In the genomic region with DNA sequence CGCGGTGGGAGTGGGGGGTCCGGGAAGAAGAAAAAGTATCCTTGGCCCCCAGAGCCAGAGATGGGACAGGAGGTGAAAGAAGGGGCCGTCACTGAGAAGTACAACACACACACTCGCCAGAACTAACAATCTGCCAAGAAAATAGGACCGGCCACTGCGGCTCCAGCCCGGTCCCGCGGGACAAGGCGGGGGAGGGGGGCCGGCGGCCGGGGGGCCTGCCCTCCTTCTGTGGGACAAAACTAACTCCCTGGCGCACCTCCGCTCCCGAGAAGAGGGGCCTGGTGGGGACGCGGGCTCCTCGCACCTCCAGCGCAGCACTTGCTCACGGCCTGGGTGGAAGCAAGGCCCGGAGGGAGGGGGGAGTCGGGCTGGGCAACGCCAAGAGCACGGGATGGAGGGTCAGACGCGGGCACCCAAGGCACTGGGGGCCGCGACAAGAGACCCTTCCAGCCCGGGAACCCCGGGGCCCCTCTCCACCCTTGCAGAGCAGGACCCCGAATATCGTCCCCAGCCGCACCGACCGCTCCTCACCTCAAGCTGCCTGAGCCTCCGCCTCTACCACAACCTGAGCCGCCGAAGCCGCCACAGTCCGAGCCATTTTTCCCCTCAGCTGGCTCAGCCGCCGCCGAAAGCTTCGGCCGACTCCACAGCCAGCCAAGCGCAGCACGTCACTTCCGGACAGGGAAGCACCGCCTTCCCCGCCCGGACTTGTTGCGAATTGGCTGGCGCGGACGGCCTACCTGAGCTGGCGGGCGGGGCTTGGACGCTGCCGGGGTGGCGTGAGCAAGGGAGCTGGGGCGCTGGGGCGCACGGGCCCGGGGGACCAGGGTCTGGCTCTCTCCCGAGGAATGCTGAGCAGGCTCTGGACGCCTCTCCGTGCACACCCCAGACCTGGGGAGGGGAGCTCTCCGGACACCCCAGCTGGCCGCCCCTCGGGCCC, we compare ENCODE assay signal across 1 cellular context.
A peak's percentile ranks its signal among the peaks of the same experiment; 100 is the strongest.
TF ChIP-seq lines count a peak whose summit lies in the region.

A gene with protein sequence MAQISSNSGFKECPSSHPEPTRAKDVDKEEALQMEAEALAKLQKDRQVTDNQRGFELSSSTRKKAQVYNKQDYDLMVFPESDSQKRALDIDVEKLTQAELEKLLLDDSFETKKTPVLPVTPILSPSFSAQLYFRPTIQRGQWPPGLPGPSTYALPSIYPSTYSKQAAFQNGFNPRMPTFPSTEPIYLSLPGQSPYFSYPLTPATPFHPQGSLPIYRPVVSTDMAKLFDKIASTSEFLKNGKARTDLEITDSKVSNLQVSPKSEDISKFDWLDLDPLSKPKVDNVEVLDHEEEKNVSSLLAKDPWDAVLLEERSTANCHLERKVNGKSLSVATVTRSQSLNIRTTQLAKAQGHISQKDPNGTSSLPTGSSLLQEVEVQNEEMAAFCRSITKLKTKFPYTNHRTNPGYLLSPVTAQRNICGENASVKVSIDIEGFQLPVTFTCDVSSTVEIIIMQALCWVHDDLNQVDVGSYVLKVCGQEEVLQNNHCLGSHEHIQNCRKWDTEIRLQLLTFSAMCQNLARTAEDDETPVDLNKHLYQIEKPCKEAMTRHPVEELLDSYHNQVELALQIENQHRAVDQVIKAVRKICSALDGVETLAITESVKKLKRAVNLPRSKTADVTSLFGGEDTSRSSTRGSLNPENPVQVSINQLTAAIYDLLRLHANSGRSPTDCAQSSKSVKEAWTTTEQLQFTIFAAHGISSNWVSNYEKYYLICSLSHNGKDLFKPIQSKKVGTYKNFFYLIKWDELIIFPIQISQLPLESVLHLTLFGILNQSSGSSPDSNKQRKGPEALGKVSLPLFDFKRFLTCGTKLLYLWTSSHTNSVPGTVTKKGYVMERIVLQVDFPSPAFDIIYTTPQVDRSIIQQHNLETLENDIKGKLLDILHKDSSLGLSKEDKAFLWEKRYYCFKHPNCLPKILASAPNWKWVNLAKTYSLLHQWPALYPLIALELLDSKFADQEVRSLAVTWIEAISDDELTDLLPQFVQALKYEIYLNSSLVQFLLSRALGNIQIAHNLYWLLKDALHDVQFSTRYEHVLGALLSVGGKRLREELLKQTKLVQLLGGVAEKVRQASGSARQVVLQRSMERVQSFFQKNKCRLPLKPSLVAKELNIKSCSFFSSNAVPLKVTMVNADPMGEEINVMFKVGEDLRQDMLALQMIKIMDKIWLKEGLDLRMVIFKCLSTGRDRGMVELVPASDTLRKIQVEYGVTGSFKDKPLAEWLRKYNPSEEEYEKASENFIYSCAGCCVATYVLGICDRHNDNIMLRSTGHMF (N-terminal part only) (minus strand): TSS at position 670 of the 940 bp plus-strand sequence. CDS start 38,245 bp downstream, outside the sequence.

TF ChIP-seq in HepG2, 621 proteins besides CTCF, POLR2A, EP300 and RAD21 (continued from another document):
- TF ChIP-seq, protein P1, sequence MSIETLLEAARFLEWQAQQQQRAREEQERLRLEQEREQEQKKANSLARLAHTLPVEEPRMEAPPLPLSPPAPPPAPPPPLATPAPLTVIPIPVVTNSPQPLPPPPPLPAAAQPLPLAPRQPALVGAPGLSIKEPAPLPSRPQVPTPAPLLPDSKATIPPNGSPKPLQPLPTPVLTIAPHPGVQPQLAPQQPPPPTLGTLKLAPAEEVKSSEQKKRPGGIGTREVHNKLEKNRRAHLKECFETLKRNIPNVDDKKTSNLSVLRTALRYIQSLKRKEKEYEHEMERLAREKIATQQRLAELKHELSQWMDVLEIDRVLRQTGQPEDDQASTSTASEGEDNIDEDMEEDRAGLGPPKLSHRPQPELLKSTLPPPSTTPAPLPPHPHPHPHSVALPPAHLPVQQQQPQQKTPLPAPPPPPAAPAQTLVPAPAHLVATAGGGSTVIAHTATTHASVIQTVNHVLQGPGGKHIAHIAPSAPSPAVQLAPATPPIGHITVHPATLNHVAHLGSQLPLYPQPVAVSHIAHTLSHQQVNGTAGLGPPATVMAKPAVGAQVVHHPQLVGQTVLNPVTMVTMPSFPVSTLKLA (IDR thresholded peaks at IDR 0.05): peak; percentile 10; the same call in 1 of the 2 replicates
- TF ChIP-seq JUN (CRISPR knock-in tag; IDR thresholded peaks at IDR 0.05) (0 out of 2 replicates have a peak, but pooled peaks have one; percentile 13), RXRA (CRISPR knock-in tag; IDR thresholded peaks at IDR 0.05) (peak; percentile 81), RCOR2 (CRISPR knock-in tag; IDR thresholded peaks at IDR 0.05) (no peak), ZNF10 (CRISPR knock-in tag; IDR thresholded peaks at IDR 0.05; ENCODE audit: borderline replicate concordance, low read depth) (no peak), ZFP37 (CRISPR knock-in tag; IDR thresholded peaks at IDR 0.05; ENCODE audit: borderline replicate concordance) (no peak), SP140L (CRISPR knock-in tag; IDR thresholded peaks at IDR 0.05; ENCODE audit: borderline replicate concordance) (no peak), KLF12 (CRISPR knock-in tag; IDR thresholded peaks at IDR 0.05; ENCODE audit: borderline replicate concordance) (no peak), PAF1 (CRISPR knock-in tag; IDR thresholded peaks at IDR 0.05) (no peak), ZMYM4 (CRISPR knock-in tag; IDR thresholded peaks at IDR 0.05) (peak; percentile 55), POLR2G (IDR thresholded peaks at IDR 0.05; ENCODE audit: low read depth, low read length) (peak; percentile 97), ZNF124 (CRISPR knock-in tag; IDR thresholded peaks at IDR 0.05) (no peak), ESRRA (CRISPR knock-in tag; IDR thresholded peaks at IDR 0.05; ENCODE audit: low read depth) (no peak), ATRX (CRISPR knock-in tag; IDR thresholded peaks at IDR 0.05; ENCODE audit: borderline replicate concordance) (no peak), HNRNPL (IDR thresholded peaks at IDR 0.05; ENCODE audit: low read depth, low read length) (no peak), ZNF567 (CRISPR knock-in tag; IDR thresholded peaks at IDR 0.05; ENCODE audit: borderline replicate concordance) (no peak), NFYB (CRISPR knock-in tag; IDR thresholded peaks at IDR 0.05) (peak; percentile 80), ZNF790 (CRISPR knock-in tag; IDR thresholded peaks at IDR 0.05; ENCODE audit: borderline replicate concordance) (0 out of 2 replicates have a peak, but pooled peaks have one; percentile 74)
- TF ChIP-seq, protein P2, sequence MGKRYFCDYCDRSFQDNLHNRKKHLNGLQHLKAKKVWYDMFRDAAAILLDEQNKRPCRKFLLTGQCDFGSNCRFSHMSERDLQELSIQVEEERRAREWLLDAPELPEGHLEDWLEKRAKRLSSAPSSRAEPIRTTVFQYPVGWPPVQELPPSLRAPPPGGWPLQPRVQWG (CRISPR knock-in tag; IDR thresholded peaks at IDR 0.05; ENCODE audit: borderline replicate concordance, low read depth): no peak
- TF ChIP-seq, protein P3, sequence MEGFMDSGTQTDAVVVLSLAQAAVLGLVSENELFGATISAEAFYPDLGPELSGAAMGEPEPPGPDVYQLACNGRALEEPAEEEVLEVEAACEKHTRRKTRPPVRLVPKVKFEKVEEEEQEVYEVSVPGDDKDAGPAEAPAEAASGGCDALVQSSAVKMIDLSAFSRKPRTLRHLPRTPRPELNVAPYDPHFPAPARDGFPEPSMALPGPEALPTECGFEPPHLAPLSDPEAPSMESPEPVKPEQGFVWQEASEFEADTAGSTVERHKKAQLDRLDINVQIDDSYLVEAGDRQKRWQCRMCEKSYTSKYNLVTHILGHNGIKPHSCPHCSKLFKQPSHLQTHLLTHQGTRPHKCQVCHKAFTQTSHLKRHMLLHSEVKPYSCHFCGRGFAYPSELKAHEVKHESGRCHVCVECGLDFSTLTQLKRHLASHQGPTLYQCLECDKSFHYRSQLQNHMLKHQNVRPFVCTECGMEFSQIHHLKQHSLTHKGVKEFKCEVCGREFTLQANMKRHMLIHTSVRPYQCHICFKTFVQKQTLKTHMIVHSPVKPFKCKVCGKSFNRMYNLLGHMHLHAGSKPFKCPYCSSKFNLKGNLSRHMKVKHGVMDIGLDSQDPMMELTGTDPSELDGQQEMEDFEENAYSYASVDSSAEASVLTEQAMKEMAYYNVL (CRISPR knock-in tag; IDR thresholded peaks at IDR 0.05; ENCODE audit: borderline replicate concordance): no peak; the same call in 1 of the 2 replicates
- TF ChIP-seq, protein P4, sequence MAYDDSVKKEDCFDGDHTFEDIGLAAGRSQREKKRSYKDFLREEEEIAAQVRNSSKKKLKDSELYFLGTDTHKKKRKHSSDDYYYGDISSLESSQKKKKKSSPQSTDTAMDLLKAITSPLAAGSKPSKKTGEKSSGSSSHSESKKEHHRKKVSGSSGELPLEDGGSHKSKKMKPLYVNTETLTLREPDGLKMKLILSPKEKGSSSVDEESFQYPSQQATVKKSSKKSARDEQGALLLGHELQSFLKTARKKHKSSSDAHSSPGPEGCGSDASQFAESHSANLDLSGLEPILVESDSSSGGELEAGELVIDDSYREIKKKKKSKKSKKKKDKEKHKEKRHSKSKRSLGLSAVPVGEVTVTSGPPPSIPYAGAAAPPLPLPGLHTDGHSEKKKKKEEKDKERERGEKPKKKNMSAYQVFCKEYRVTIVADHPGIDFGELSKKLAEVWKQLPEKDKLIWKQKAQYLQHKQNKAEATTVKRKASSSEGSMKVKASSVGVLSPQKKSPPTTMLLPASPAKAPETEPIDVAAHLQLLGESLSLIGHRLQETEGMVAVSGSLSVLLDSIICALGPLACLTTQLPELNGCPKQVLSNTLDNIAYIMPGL (CRISPR knock-in tag; IDR thresholded peaks at IDR 0.05; ENCODE audit: borderline replicate concordance in 1 of 2, low read depth in 1 of 2): peak; percentile 71 to 93; a peak in 3 of 4 replicates
- TF ChIP-seq, protein P5, sequence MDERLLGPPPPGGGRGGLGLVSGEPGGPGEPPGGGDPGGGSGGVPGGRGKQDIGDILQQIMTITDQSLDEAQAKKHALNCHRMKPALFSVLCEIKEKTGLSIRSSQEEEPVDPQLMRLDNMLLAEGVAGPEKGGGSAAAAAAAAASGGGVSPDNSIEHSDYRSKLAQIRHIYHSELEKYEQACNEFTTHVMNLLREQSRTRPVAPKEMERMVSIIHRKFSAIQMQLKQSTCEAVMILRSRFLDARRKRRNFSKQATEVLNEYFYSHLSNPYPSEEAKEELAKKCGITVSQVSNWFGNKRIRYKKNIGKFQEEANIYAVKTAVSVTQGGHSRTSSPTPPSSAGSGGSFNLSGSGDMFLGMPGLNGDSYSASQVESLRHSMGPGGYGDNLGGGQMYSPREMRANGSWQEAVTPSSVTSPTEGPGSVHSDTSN (CRISPR knock-in tag; IDR thresholded peaks at IDR 0.05): no peak
- TF ChIP-seq, protein P6, sequence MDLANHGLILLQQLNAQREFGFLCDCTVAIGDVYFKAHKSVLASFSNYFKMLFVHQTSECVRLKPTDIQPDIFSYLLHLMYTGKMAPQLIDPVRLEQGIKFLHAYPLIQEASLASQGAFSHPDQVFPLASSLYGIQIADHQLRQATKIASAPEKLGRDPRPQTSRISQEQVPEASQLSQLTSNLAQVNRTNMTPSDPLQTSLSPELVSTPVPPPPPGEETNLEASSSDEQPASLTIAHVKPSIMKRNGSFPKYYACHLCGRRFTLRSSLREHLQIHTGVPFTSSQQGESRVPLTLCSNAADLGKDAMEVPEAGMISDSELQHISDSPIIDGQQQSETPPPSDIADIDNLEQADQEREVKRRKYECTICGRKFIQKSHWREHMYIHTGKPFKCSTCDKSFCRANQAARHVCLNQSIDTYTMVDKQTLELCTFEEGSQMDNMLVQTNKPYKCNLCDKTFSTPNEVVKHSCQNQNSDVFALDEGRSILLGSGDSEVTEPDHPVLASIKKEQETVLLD (CRISPR knock-in tag; IDR thresholded peaks at IDR 0.05; ENCODE audit: low read depth): no peak
